19 cellular contexts compared by ENCODE assay signal in genomic region chr5:99000221-99000620, GRCh38.
"Had no signal": no experiment of that assay in that cellular context is flagged by ENCODE, and none has a peak within 500 bp of the region (broad histone marks: within the 10 kb centered on the region; RNA-seq: fewer than 3 reads in every experiment).

No MANE protein-coding gene starts in this region.

- H3K9me3 ChIP-seq: MG63, SK-N-SH had no signal

- H3K36me3 ChIP-seq: MG63 had no signal

- H3K27ac ChIP-seq: RWPE1 had no signal

- H3K4me2 ChIP-seq: SK-N-SH had no signal

- H3K9me2 ChIP-seq: SK-N-SH had no signal

- H3K27me3 ChIP-seq: MG63 had no signal

- H3K4me3 ChIP-seq: MG63 had no signal

- H3K9ac ChIP-seq: SK-N-SH had no signal

- DNase-seq: Karpas-422, KG1, MG63, NCI-H1092 treated with DMSO at 0.1 percent for 48 hours, NCI-H1436, NCI-H187, NCI-H2029, NCI-H2081 treated with DMSO at 0.1 percent for 48 hours, NCI-H2171, NCI-H446, NCI-H510A, NCI-H524 treated with DMSO at 0.1 percent for 48 hours, NCI-H69, NCI-H774, SHP77, SK-N-SH, SW 1271, T-cell had no signal
